ENCODE assay signal across 26 cellular contexts in the genomic region with DNA sequence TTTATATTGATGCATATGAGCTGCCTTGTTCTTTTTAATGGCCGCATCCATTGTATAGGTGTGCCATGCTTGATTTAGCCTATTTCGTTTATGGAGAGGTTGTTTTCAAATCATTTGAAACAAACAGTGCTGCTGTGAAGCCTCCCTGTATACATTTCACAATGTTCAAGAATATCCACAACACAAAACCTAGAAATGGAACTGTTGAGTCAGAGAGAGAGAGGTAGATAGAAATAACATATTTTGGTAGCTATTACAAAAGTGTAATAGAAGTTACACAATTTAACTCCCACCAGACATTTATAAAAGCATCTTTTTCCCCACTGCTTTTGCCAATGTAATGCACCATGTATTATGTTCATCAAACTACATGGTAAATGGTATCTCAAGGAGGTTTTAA.
"Had no signal": no experiment of that assay in that cellular context is flagged by ENCODE, and none has a peak within 500 bp of the region (broad histone marks: within the 10 kb centered on the region; RNA-seq: fewer than 3 reads in every experiment).

No MANE protein-coding gene starts in this region.

- H3K4me3 ChIP-seq: adrenal gland, SJSA1 had no signal

- H3K27me3 ChIP-seq: adrenal gland, SJSA1 had no signal

- DNase-seq: activated CD4-positive, alpha-beta memory T cell treated with anti-CD3 and anti-CD28 coated beads, Interleukin-2, amount 10 ng/mL, durations not matched to agents 7 days and 5 days; activated CD4-positive, alpha-beta T cell treated with anti-CD3 and anti-CD28 coated beads for 36 hours; activated CD4-positive, alpha-beta T cell treated with anti-CD3 and anti-CD28 coated beads, Interleukin-2, amount 50 U/mL, for 1 hour; activated CD4-positive, CD25-positive, alpha-beta regulatory T cell; activated gamma-delta T cell treated with Interleukin-2 at 50 U/mL for 16 hours; activated naive CD4-positive, alpha-beta T cell treated with anti-CD3 and anti-CD28 coated beads, Interleukin-2, amount 10 ng/mL, durations not matched to agents 7 days and 5 days; activated naive CD8-positive, alpha-beta T cell treated with anti-CD3 and anti-CD28 coated beads for 36 hours; activated T-cell treated with anti-CD3 and anti-CD28 coated beads for 4 hours; activated T-cell treated with anti-CD3 and anti-CD28 coated beads, Interleukin-2, amount 50 U/mL, for 48 hours; adrenal gland; aorta; central memory CD4-positive, alpha-beta T cell; MV-4-11; NCI-H1105; NCI-H1436; NCI-H187; NCI-H2081; NCI-H510A treated with DMSO at 0.1 percent for 48 hours; NCI-H69; NK-92 treated with Interleukin-12 subunit alpha and Interleukin-12 subunit beta, amount 100 ng/mL, for 24 hours; PC-3; SHP77; T-helper 9 cell had no signal

- ATAC-seq: activated CD4-positive, alpha-beta T cell treated with anti-CD3 and anti-CD28 coated beads for 36 hours; PC-3; SK-N-SH treated with all-trans-retinoic acid at 6 μM for 48 hours had no signal

- H3K4me1 ChIP-seq: adrenal gland, SJSA1 had no signal

- H3K9me3 ChIP-seq: adrenal gland, SJSA1 had no signal

- H3K36me3 ChIP-seq: adrenal gland, SJSA1 had no signal

- H3K27ac ChIP-seq: adrenal gland, SJSA1, VCaP had no signal
